In the genomic region with DNA sequence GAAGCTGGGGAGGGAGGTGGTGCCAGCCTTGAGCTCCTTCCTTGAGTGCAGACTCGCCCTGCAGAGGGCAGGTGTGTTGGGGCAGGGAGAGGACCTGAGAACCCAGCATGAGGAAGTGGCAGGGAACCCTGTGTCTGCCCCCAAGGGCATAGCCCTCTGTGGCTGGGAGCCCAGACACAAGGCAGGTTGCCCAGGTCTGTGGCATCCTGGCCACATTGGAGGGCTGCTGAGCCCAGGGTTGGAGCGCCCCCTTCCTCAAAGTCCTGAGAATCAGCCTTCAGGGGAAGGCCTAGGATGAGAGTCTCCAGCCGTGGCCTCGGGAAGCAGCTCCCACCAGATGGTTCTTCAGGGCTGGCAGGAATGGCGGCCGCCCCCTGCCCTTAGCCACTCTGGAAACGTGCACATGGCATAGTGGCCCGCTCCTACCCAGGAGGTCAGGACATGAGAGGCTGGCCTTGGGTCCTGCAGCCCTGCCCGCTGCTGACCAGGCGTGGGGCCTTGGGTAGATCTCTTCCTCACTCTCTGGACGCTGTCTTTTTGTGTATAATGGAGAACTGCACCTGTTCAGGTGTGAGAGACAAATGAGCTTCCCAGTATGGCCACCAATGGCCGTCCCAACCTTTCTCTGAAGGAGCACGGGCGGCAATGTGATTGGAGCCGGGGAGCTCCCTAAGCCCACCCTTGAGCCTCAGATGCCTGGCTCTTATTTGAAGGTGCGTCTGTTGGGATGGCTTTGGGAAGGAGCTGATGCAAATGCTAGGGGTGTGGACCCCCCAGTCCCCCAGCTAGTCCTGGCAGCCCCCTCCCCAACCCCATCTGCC, we compare ENCODE assay signal across 10 cellular contexts. TPM values are rescaled to one million over a fixed set of nuclear protein-coding genes. Genes with fewer than 3 reads are reported as not detected.
DNase-seq lines count a peak whose midpoint lies in the region; ATAC-seq, FAIRE-seq and TF ChIP-seq lines count a peak whose summit lies in the region.
"Had no signal": no experiment of that assay in that cellular context is flagged by ENCODE, and none has a peak within 500 bp of the region (broad histone marks: within the 10 kb centered on the region; RNA-seq: fewer than 3 reads in every experiment).

No MANE protein-coding gene starts in this region.

- no peak overlapping the region for H2BK20ac ChIP-seq in H1 (ENCODE audit: low read length)

- no peaks in the 10 kb centered on the region for H3K9me3 ChIP-seq in H1 (ENCODE audit: insufficient read depth in 2 of 2, low read depth in 1 of 2, low read length in 1 of 2)

- no peak for ATAC-seq in GM21390 (IDR thresholded peaks at IDR 0.05; ENCODE audit: unreplicated experiment)
- ATAC-seq in GM18909 (IDR thresholded peaks at IDR 0.05; ENCODE audit: poor library complexity, unreplicated experiment): no peak

- no peak overlapping the region for H4K5ac ChIP-seq in H1 (ENCODE audit: insufficient read length, low read depth, low read length)

- peaks cover 0 to under 1% of the 10 kb centered on the region in 2 experiments; a peak in 1 of 4 replicates for H3K79me2 ChIP-seq in H1 (ENCODE audit: control insufficient read depth in 1 of 2, insufficient read depth in 2 of 2, low read length in 2 of 2)

- DNase-seq in activated effector memory CD4-positive, alpha-beta T cell treated with anti-CD3 and anti-CD28 coated beads, Interleukin-2, amount 50 U/mL, for 16 hours: peak; percentile 71
- DNase-seq in activated effector memory CD4-positive, alpha-beta T cell treated with Interleukin-2 at 50 U/mL for 16 hours: no peak
- DNase-seq in NCI-H2196 treated with DMSO at 0.1 percent for 48 hours (lab: John Stamatoyannopoulos, UW; ENCODE audit: unreplicated experiment): peak; percentile 41
- DNase-seq in H1 (ENCODE audit: low read depth in 1 of 2, low spot score in 2 of 2): peak in 1 of 2 experiments; percentile 75
- peak; percentile 44 for DNase-seq in stimulated activated CD8-positive, alpha-beta memory T cell treated with anti-CD3 and anti-CD28 coated beads, Interleukin-4, amount 100 ng/mL, for 48 hours
- no peak for DNase-seq in NK-92 (lab: John Stamatoyannopoulos, UW; ENCODE audit: unreplicated experiment)
- DNase-seq: DND-41 had no signal

- TF ChIP-seq POLR2A in H1 (IDR thresholded peaks at IDR 0.05; ENCODE audit: control extremely low read depth in 1 of 2, low read depth in 2 of 2, low read length in 2 of 2): no peak

- no peak for FAIRE-seq in H1 (lab: Jason Lieb, UNC)

- peak overlapping the region; percentile 68; the same call in 1 of the 2 replicates for H2BK12ac ChIP-seq in H1 (ENCODE audit: low read depth, low read length)

- no peaks in the 10 kb centered on the region for H3K27me3 ChIP-seq in H1 (replicated peaks in 1 of 4; ENCODE audit: control insufficient read depth in 3 of 4, extremely low read depth in 1 of 4, insufficient read depth in 3 of 4, low read length in 3 of 4)

- no peak overlapping the region for H3K56ac ChIP-seq in H1 (replicated peaks; ENCODE audit: insufficient read length, low read depth, low read length)

- no peaks in the 10 kb centered on the region; the same call in 1 of the 2 replicates for H3K79me1 ChIP-seq in H1 (ENCODE audit: low read depth, low read length)

- H3K4me1 ChIP-seq in H1 (replicated peaks in 1 of 4; ENCODE audit: control insufficient read depth in 3 of 4, insufficient read depth in 4 of 4, low read length in 3 of 4): peaks cover 0 to 19% (median 5%) of the 10 kb centered on the region in 4 experiments; a peak in 6 of 7 replicates

- H2BK15ac ChIP-seq in H1 (ENCODE audit: low read length): peak overlapping the region; percentile 81; the same call in 1 of the 2 replicates

- no peak overlapping the region for H3K27ac ChIP-seq in H1 (ENCODE audit: low read depth, low read length)

- TF ChIP-seq EP300 in H1 (IDR thresholded peaks at IDR 0.05; ENCODE audit: borderline replicate concordance in 1 of 2, low read depth in 2 of 2, low read length in 2 of 2): no peak

- no peak overlapping the region for H3K4me2 ChIP-seq in H1 (ENCODE audit: insufficient read depth in 1 of 2, low read depth in 2 of 2, low read length in 2 of 2)

- H3K18ac ChIP-seq in H1 (ENCODE audit: extremely low read depth, low read length): peak overlapping the region; percentile 78

- peaks cover 0 to 2% of the 10 kb centered on the region in 2 experiments for H4K20me1 ChIP-seq in H1 (replicated peaks in 1 of 2; ENCODE audit: control insufficient read depth in 1 of 2, insufficient read depth in 2 of 2, low read length in 2 of 2)

- H3K23ac ChIP-seq in H1 (ENCODE audit: insufficient read length): no peak overlapping the region

- peak overlapping the region; percentile 75 for H2BK5ac ChIP-seq in H1 (ENCODE audit: low read depth, low read length)

- no peak overlapping the region for H3K14ac ChIP-seq in H1 (ENCODE audit: insufficient read length)

- POLR2A ChIA-PET in H1 (lab: Charles Lee; ENCODE audit: partially characterized antibody): interaction anchor here (0.6 to 25.7 kb wide), 10 partner anchors 15 to 633 kb away, joined by 3 to 408 read pairs (median 4); a partner anchor contains a TSS

- H3K4ac ChIP-seq in H1 (replicated peaks; ENCODE audit: insufficient read length, low read depth, low read length): peak overlapping the region; percentile 88

- no peaks in the 10 kb centered on the region for H3K36me3 ChIP-seq in H1 (ENCODE audit: control insufficient read depth in 2 of 4, insufficient read depth in 4 of 4, low read length in 3 of 4)

- H2AK5ac ChIP-seq in H1 (ENCODE audit: low read depth, low read length): peak overlapping the region; percentile 6; the same call in 1 of the 2 replicates

- WGBS in H1 (ENCODE audit: extremely low coverage in 1 of 2, insufficient coverage in 1 of 2, insufficient read length in 1 of 2, insufficient replicate concordance in 2 of 2, low coverage in 1 of 2, low lambda C conversion rate in 2 of 2, missing lambda C conversion rate in 1 of 2), 2 experiments: 65% methylated on average over 16 of the region's 16 CpGs; no CpG with 5 or more reads in 1 of the 2 experiments

- no peak overlapping the region for H3K9ac ChIP-seq in H1 (replicated peaks in 1 of 4; ENCODE audit: extremely low read depth in 1 of 4, low read depth in 3 of 4, low read length in 3 of 4)

- H3K4me3 ChIP-seq in H1 (ENCODE audit: extremely low read depth in 1 of 4, insufficient read depth in 2 of 4, low read depth in 3 of 4, low read length in 4 of 4): no peak overlapping the region

- peak overlapping the region; percentile 62 for H4K8ac ChIP-seq in H1 (ENCODE audit: extremely low read depth, insufficient read depth, low read length)

- TF ChIP-seq RAD21 in H1 (IDR thresholded peaks at IDR 0.05 in 1 of 2, conservative IDR thresholded peaks at IDR 0.05 in 1 of 2; ENCODE audit: low read depth in 2 of 2, low read length in 2 of 2): peak; percentile 49 to 69

- CTCF ChIA-PET in H1 (lab: Charles Lee; ENCODE audit: partially characterized antibody): interaction anchor here (0.7 to 32.3 kb wide), 51 partner anchors 10 to 1433 kb away, joined by 3 to 1058 read pairs (median 5); a partner anchor contains a TSS

- no peak overlapping the region; the same call in 1 of the 2 replicates for H2AFZ ChIP-seq in H1 (ENCODE audit: low read length)

- no peak overlapping the region for H2BK120ac ChIP-seq in H1 (replicated peaks; ENCODE audit: low read depth, low read length)

- peaks cover 2% of the 10 kb centered on the region for H3K23me2 ChIP-seq in H1 (ENCODE audit: low read depth, low read length)

- H4K91ac ChIP-seq in H1 (replicated peaks; ENCODE audit: insufficient read length, low read length): no peak overlapping the region

- TF ChIP-seq CTCF in H1 (IDR thresholded peaks at IDR 0.05; ENCODE audit: control extremely low read depth in 1 of 3, insufficient read depth in 1 of 3, low read depth in 1 of 3, low read length in 3 of 3): peak in 2 of 3 experiments; percentile 72 to 81; a peak in 3 of 4 replicates

RNA-seq across cellular contexts. Expression of a gene that starts 4.5 kb away (rescaled TPM):
- 10.6 and 12.3 TPM in 2 replicates for total RNA-seq in H1 (2021; fragmentation: NEBNext Ultra II Directional; extraction: Animal tissue kit (Norgen Biotek cat#: 25700))
- polyA plus RNA-seq in H1 (2011; rRNA removed): 3.7 and 6.7 TPM in 2 replicates
- 5.9 TPM for polyA plus RNA-seq in H1 (2011; cell fraction: cytosol; rRNA removed)
- 27.1 TPM for polyA plus RNA-seq in H1 (2011; cell fraction: nucleus; rRNA removed)
- polyA plus RNA-seq in H1 (2012, experiment 1 of 2): 6.2 to 12.1 TPM (median 10.3 TPM) in 4 replicates
- polyA plus RNA-seq in H1 (2012, experiment 2 of 2): 4.7 TPM
- polyA plus RNA-seq in H1 (2013, experiment 1 of 2): 4.8 TPM
- polyA plus RNA-seq in H1 (2013, experiment 2 of 2): 3.8 TPM
- 4.5 and 4.9 TPM in 2 replicates for polyA minus RNA-seq in H1 (2011; rRNA and poly(A)+ RNA removed)
- 7.4 TPM for polyA minus RNA-seq in H1 (2011; cell fraction: cytosol; rRNA and poly(A)+ RNA removed)
- 20.2 TPM for polyA minus RNA-seq in H1 (2011; cell fraction: nucleus; rRNA and poly(A)+ RNA removed)
- polyA plus RNA-seq: neural cell had no signal

RNA-seq across cellular contexts. Expression of a gene that starts 29.4 kb away (rescaled TPM):
- total RNA-seq in H1 (2021; fragmentation: NEBNext Ultra II Directional; extraction: Animal tissue kit (Norgen Biotek cat#: 25700)): 36.9 and 42.9 TPM in 2 replicates
- 31.5 and 54.0 TPM in 2 replicates for polyA plus RNA-seq in H1 (2011; rRNA removed)
- 33.1 TPM for polyA plus RNA-seq in H1 (2011; cell fraction: cytosol; rRNA removed)
- 38.0 TPM for polyA plus RNA-seq in H1 (2011; cell fraction: nucleus; rRNA removed)
- 22.9 to 33.8 TPM (median 30.9 TPM) in 4 replicates for polyA plus RNA-seq in H1 (2012, experiment 1 of 2)
- polyA plus RNA-seq in H1 (2012, experiment 2 of 2): 28.9 TPM
- polyA plus RNA-seq in H1 (2013, experiment 1 of 2): 19.7 TPM
- polyA plus RNA-seq in H1 (2013, experiment 2 of 2): 17.7 TPM
- polyA minus RNA-seq in H1 (2011; rRNA and poly(A)+ RNA removed): 24.7 and 48.1 TPM in 2 replicates
- 28.1 TPM for polyA minus RNA-seq in H1 (2011; cell fraction: cytosol; rRNA and poly(A)+ RNA removed)
- 22.0 TPM for polyA minus RNA-seq in H1 (2011; cell fraction: nucleus; rRNA and poly(A)+ RNA removed)

RNA-seq across cellular contexts. Expression of a gene that starts 38.6 kb away (rescaled TPM):
- 56.3 and 56.9 TPM in 2 replicates for total RNA-seq in H1 (2021; fragmentation: NEBNext Ultra II Directional; extraction: Animal tissue kit (Norgen Biotek cat#: 25700))
- 47.2 and 78.5 TPM in 2 replicates for polyA plus RNA-seq in H1 (2011; rRNA removed)
- 43.0 TPM for polyA plus RNA-seq in H1 (2011; cell fraction: cytosol; rRNA removed)
- polyA plus RNA-seq in H1 (2011; cell fraction: nucleus; rRNA removed): 97.2 TPM
- 37.5 to 59.8 TPM (median 54.2 TPM) in 4 replicates for polyA plus RNA-seq in H1 (2012, experiment 1 of 2)
- polyA plus RNA-seq in H1 (2012, experiment 2 of 2): 53.7 TPM
- 63.6 TPM for polyA plus RNA-seq in H1 (2013, experiment 1 of 2)
- polyA plus RNA-seq in H1 (2013, experiment 2 of 2): 66.9 TPM
- 22.9 and 27.9 TPM in 2 replicates for polyA minus RNA-seq in H1 (2011; rRNA and poly(A)+ RNA removed)
- 32.7 TPM for polyA minus RNA-seq in H1 (2011; cell fraction: cytosol; rRNA and poly(A)+ RNA removed)
- polyA minus RNA-seq in H1 (2011; cell fraction: nucleus; rRNA and poly(A)+ RNA removed): 27.2 TPM

RNA-seq across cellular contexts. Expression of a gene that starts 46.0 kb away (rescaled TPM):
- total RNA-seq in H1 (2021; fragmentation: NEBNext Ultra II Directional; extraction: Animal tissue kit (Norgen Biotek cat#: 25700)): 20.7 and 24.0 TPM in 2 replicates
- polyA plus RNA-seq in H1 (2011; rRNA removed): 20.1 and 25.3 TPM in 2 replicates
- 22.2 TPM for polyA plus RNA-seq in H1 (2011; cell fraction: cytosol; rRNA removed)
- polyA plus RNA-seq in H1 (2011; cell fraction: nucleus; rRNA removed): 54.2 TPM
- 14.0 to 19.1 TPM (median 15.9 TPM) in 4 replicates for polyA plus RNA-seq in H1 (2012, experiment 1 of 2)
- polyA plus RNA-seq in H1 (2012, experiment 2 of 2): 12.9 TPM
- polyA plus RNA-seq in H1 (2013, experiment 1 of 2): 11.2 TPM
- 12.0 TPM for polyA plus RNA-seq in H1 (2013, experiment 2 of 2)
- 18.5 and 20.3 TPM in 2 replicates for polyA minus RNA-seq in H1 (2011; rRNA and poly(A)+ RNA removed)
- polyA minus RNA-seq in H1 (2011; cell fraction: cytosol; rRNA and poly(A)+ RNA removed): 11.0 TPM
- polyA minus RNA-seq in H1 (2011; cell fraction: nucleus; rRNA and poly(A)+ RNA removed): 11.6 TPM

Comparison
In these comparisons a context has a peak if more than half of its experiments do, and no peak if none do; other contexts are left out.
1. DNase-seq: peak in activated effector memory CD4-positive, alpha-beta T cell treated with anti-CD3 and anti-CD28 coated beads, Interleukin-2, amount 50 U/mL, for 16 hours (single experiment), NCI-H2196 treated with DMSO at 0.1 percent for 48 hours (single experiment) and stimulated activated CD8-positive, alpha-beta memory T cell treated with anti-CD3 and anti-CD28 coated beads, Interleukin-4, amount 100 ng/mL, for 48 hours (single experiment); none in activated effector memory CD4-positive, alpha-beta T cell treated with Interleukin-2 at 50 U/mL for 16 hours (single experiment) and NK-92 (single experiment).